8 cellular contexts compared by ENCODE assay signal in genomic region chr9:96417051-96417586, GRCh38. TPM values are rescaled to one million over a fixed set of nuclear protein-coding genes. Genes with fewer than 3 reads are reported as not detected.
A peak's percentile ranks its signal among the peaks of the same experiment; 100 is the strongest.
DNase-seq lines count a peak whose midpoint lies in the region; ATAC-seq, FAIRE-seq and TF ChIP-seq lines count a peak whose summit lies in the region.

No MANE protein-coding gene starts in this region.

- CTCF ChIA-PET in A673 (lab: Charles Lee) = no interaction called here
- CTCF ChIA-PET in endothelial cell of umbilical vein (lab: Charles Lee) = interaction anchor here (0.8 to 1.6 kb wide), 3 partner anchors 13 to 249 kb away, joined by 3 to 11 read pairs (median 4); no protein-coding TSS in a partner anchor

- peak overlapping the region; percentile 82 for H3K4me3 ChIP-seq in A673 (ENCODE audit: low read depth, low read length, poor library complexity, severe bottlenecking)
- H3K4me3 ChIP-seq in NT2/D1 (ENCODE audit: insufficient read length, low read depth) = peak overlapping the region; percentile 83
- peak overlapping the region; percentile 65 to 83 (median 75) for H3K4me3 ChIP-seq in endothelial cell of umbilical vein (replicated peaks in 1 of 3; ENCODE audit: insufficient read depth in 1 of 3, low read depth in 1 of 3, low read length in 3 of 3)

- dilution Hi-C loops in endothelial cell of umbilical vein (cut with MboI; ENCODE audit: extremely low pct_ligation_motif_present, low sequenced_read_pairs) = no loop called here

- peaks cover 46% of the 10 kb centered on the region for H3K79me2 ChIP-seq in endothelial cell of umbilical vein (ENCODE audit: control insufficient read depth, insufficient read depth, low read length)

- no peaks in the 10 kb centered on the region for H3K9me3 ChIP-seq in A673 (ENCODE audit: low read depth, low read length, poor library complexity, severe bottlenecking)
- no peaks in the 10 kb centered on the region for H3K9me3 ChIP-seq in NT2/D1 (ENCODE audit: insufficient read depth, low read length)
- H3K9me3 ChIP-seq in endothelial cell of umbilical vein (replicated peaks; ENCODE audit: control insufficient read depth, insufficient read depth, low read length) = no peaks in the 10 kb centered on the region

- no peaks in the 10 kb centered on the region for H4K20me1 ChIP-seq in endothelial cell of umbilical vein (replicated peaks; ENCODE audit: control insufficient read depth, extremely low read depth, insufficient read depth, low read length)

- H3K4me2 ChIP-seq in endothelial cell of umbilical vein (ENCODE audit: insufficient read depth, low read length) = peak overlapping the region; percentile 76

- no peak for FAIRE-seq in endothelial cell of umbilical vein (lab: Jason Lieb, UNC)

- DNase-seq in A673 (ENCODE audit: low spot score) (peak; percentile 88), HS-5 (ENCODE audit: low read depth) (peak; percentile 37), NT2/D1 (ENCODE audit: low read depth, low spot score) (peak; percentile 70), endothelial cell of umbilical vein (ENCODE audit: low read depth, low spot score) (peak; percentile 85), middle frontal gyrus (ENCODE audit: extremely low spot score, low spot score) (peak; percentile 58)
- DNase-seq in activated CD8-positive, alpha-beta memory T cell treated with anti-CD3 and anti-CD28 coated beads, Interleukin-2, amount 50 U/mL, for 48 hours = peak; percentile 96
- DNase-seq in stimulated activated CD8-positive, alpha-beta memory T cell treated with anti-CD3 and anti-CD28 coated beads, Interleukin-15, amount 100 ng/mL, for 48 hours (ENCODE audit: low read depth in 2 of 2) = peak; percentile 83 to 86

- POLR2A ChIA-PET in A673 (lab: Charles Lee; ENCODE audit: low non-redundant PET) (no interaction called here), endothelial cell of umbilical vein (lab: Charles Lee) (no interaction called here)

- TF ChIP-seq CTCF in A673 (conservative IDR thresholded peaks at IDR 0.05; ENCODE audit: low read depth, low read length) (no peak), endothelial cell of umbilical vein (IDR thresholded peaks at IDR 0.05; ENCODE audit: extremely low read depth in 1 of 2, insufficient read depth in 1 of 2, low read depth in 1 of 2, low read length in 2 of 2) (peak in 1 of 2 donors; percentile 7)

- TF ChIP-seq POLR2A in endothelial cell of umbilical vein (IDR thresholded peaks at IDR 0.05; ENCODE audit: low read depth, low read length) = peak; percentile 34

- H3K27ac ChIP-seq in A673 (ENCODE audit: low read depth, low read length, poor library complexity, severe bottlenecking) = peak overlapping the region; percentile 72
- H3K27ac ChIP-seq in endothelial cell of umbilical vein (ENCODE audit: insufficient read depth, low read depth, low read length) = peak overlapping the region; percentile 66

- H3K4me1 ChIP-seq in A673 (ENCODE audit: insufficient read depth, low read length, poor library complexity, severe bottlenecking) (peaks cover 21% of the 10 kb centered on the region), NT2/D1 (ENCODE audit: insufficient read depth, insufficient read length) (no peaks in the 10 kb centered on the region), endothelial cell of umbilical vein (ENCODE audit: control insufficient read depth, extremely low read depth, insufficient read depth, low read length) (peaks cover 27% of the 10 kb centered on the region)

- intact Hi-C loops in A673 (cut with micrococcal nuclease; ENCODE audit: unreplicated experiment) (no loop called here), endothelial cell of umbilical vein (cut with micrococcal nuclease) (loop anchor here (5.0 to 10.0 kb wide), 2 partner anchors 150 to 998 kb away; partner anchors contain the start of gene TDRD7)

- H3K9me1 ChIP-seq in endothelial cell of umbilical vein (replicated peaks; ENCODE audit: control insufficient read depth, extremely low read depth, insufficient read depth, low read length) = no peaks in the 10 kb centered on the region

- BruUV-seq in A673 (replicated peaks; lab: Mats Ljungman, UMichigan) (no TSS peak), endothelial cell of umbilical vein (replicated peaks; lab: Mats Ljungman, UMichigan) (no TSS peak)

- H3K36me3 ChIP-seq in A673 (ENCODE audit: insufficient read depth, low read length, poor library complexity, severe bottlenecking) (no peaks in the 10 kb centered on the region), NT2/D1 (ENCODE audit: insufficient read depth, insufficient read length, low read length) (peaks cover 14% of the 10 kb centered on the region), endothelial cell of umbilical vein (ENCODE audit: control insufficient read depth in 2 of 2, extremely low read depth in 1 of 2, insufficient read depth in 2 of 2, low read length in 2 of 2) (no peaks in the 10 kb centered on the region)

- ATAC-seq in GM18867 (IDR thresholded peaks at IDR 0.05; ENCODE audit: unreplicated experiment) = peak; percentile 32

- no peaks in the 10 kb centered on the region for H3K27me3 ChIP-seq in A673 (replicated peaks; ENCODE audit: insufficient read depth, low read depth, low read length, poor library complexity)
- no peaks in the 10 kb centered on the region for H3K27me3 ChIP-seq in NT2/D1 (ENCODE audit: insufficient read depth, insufficient read length)
- no peaks in the 10 kb centered on the region for H3K27me3 ChIP-seq in endothelial cell of umbilical vein (ENCODE audit: control insufficient read depth in 2 of 2, insufficient read depth in 2 of 2, low read length in 2 of 2)

- H3K9ac ChIP-seq in NT2/D1 (ENCODE audit: insufficient read length, low read depth) = peak overlapping the region; percentile 96
- H3K9ac ChIP-seq in endothelial cell of umbilical vein (replicated peaks; ENCODE audit: extremely low read depth, insufficient read depth, low read length) = peak overlapping the region; percentile 91

- peak overlapping the region; percentile 72 for H2AFZ ChIP-seq in endothelial cell of umbilical vein (ENCODE audit: low read depth, low read length)

TF ChIP-seq in endothelial cell of umbilical vein, 7 proteins besides CTCF, POLR2A, EP300 and RAD21:
- no peak for TF ChIP-seq EZH2 (IDR thresholded peaks at IDR 0.05; ENCODE audit: borderline replicate concordance, low read depth, low read length, severe bottlenecking)
- TF ChIP-seq MAX (IDR thresholded peaks at IDR 0.05; ENCODE audit: insufficient read depth, insufficient read length) = peak; percentile 55
- peak; percentile 91 for TF ChIP-seq POLR2AphosphoS5 (IDR thresholded peaks at IDR 0.05; ENCODE audit: insufficient read depth, low read depth, low read length)

RNA-seq across cellular contexts. Expression of gene ZNF367, which starts 1.1 kb away (rescaled TPM):
- 14.6 and 14.9 TPM in 2 replicates for total RNA-seq in A673 (2021)
- total RNA-seq in endothelial cell of umbilical vein = 8.6 and 10.0 TPM in 2 replicates
- 1.2 and 1.7 TPM in 2 replicates for polyA plus RNA-seq in endothelial cell of umbilical vein
- 2.0 and 2.1 TPM in 2 replicates for polyA plus RNA-seq in endothelial cell of umbilical vein (2011; cell fraction: cytosol; rRNA removed)
- 4.0 and 5.4 TPM in 2 replicates for polyA plus RNA-seq in endothelial cell of umbilical vein (2011; cell fraction: nucleus; rRNA removed)
- polyA plus RNA-seq in endothelial cell of umbilical vein (2012) = 1.5 and 3.0 TPM in 2 replicates
- 2.2 and 2.7 TPM in 2 replicates for polyA minus RNA-seq in endothelial cell of umbilical vein
- 20.9 TPM for polyA minus RNA-seq in endothelial cell of umbilical vein (2011; cell fraction: cytosol; rRNA and poly(A)+ RNA removed)
- 3.6 and 3.8 TPM in 2 replicates for polyA minus RNA-seq in endothelial cell of umbilical vein (2011; cell fraction: nucleus; rRNA and poly(A)+ RNA removed)

RNA-seq across cellular contexts. Expression of gene HABP4, which starts 32.9 kb away (rescaled TPM):
- total RNA-seq in A673 (2021) = 11.3 and 11.6 TPM in 2 replicates
- 11.1 and 11.7 TPM in 2 replicates for total RNA-seq in endothelial cell of umbilical vein
- 3.0 and 4.6 TPM in 2 replicates for polyA plus RNA-seq in endothelial cell of umbilical vein
- 6.9 and 8.0 TPM in 2 replicates for polyA plus RNA-seq in endothelial cell of umbilical vein (2011; cell fraction: cytosol; rRNA removed)
- polyA plus RNA-seq in endothelial cell of umbilical vein (2011; cell fraction: nucleus; rRNA removed) = 6.4 and 7.8 TPM in 2 replicates
- 10.7 and 11.3 TPM in 2 replicates for polyA plus RNA-seq in endothelial cell of umbilical vein (2012)
- 2.1 and 2.8 TPM in 2 replicates for polyA minus RNA-seq in endothelial cell of umbilical vein
- polyA minus RNA-seq in endothelial cell of umbilical vein (2011; cell fraction: cytosol; rRNA and poly(A)+ RNA removed) = 1.3 TPM
- polyA minus RNA-seq in endothelial cell of umbilical vein (2011; cell fraction: nucleus; rRNA and poly(A)+ RNA removed) = 1.3 and 1.6 TPM in 2 replicates

RNA-seq across cellular contexts. Expression of gene SLC35D2, which starts 33.6 kb away (rescaled TPM):
- total RNA-seq in A673 (2021) = 1.1 TPM in 2 replicates
- 28.4 and 29.9 TPM in 2 replicates for total RNA-seq in endothelial cell of umbilical vein
- 15.6 and 21.1 TPM in 2 replicates for polyA plus RNA-seq in endothelial cell of umbilical vein
- 24.1 and 24.2 TPM in 2 replicates for polyA plus RNA-seq in endothelial cell of umbilical vein (2011; cell fraction: cytosol; rRNA removed)
- 22.2 and 23.3 TPM in 2 replicates for polyA plus RNA-seq in endothelial cell of umbilical vein (2011; cell fraction: nucleus; rRNA removed)
- 33.7 and 37.9 TPM in 2 replicates for polyA plus RNA-seq in endothelial cell of umbilical vein (2012)
- polyA minus RNA-seq in endothelial cell of umbilical vein = 11.1 and 16.6 TPM in 2 replicates
- polyA minus RNA-seq in endothelial cell of umbilical vein (2011; cell fraction: cytosol; rRNA and poly(A)+ RNA removed) = 5.9 TPM
- polyA minus RNA-seq in endothelial cell of umbilical vein (2011; cell fraction: nucleus; rRNA and poly(A)+ RNA removed) = 12.8 and 15.9 TPM in 2 replicates

Comparison
In these comparisons a context has a peak if more than half of its experiments do, and no peak if none do; other contexts are left out.
1. Peak in every context shown above with its lines: DNase-seq, ATAC-seq, H3K4me3 ChIP-seq and H3K27ac ChIP-seq.
2. DNase-seq: peak in every context shown above with its lines; median percentile 96 in activated CD8-positive, alpha-beta memory T cell treated with anti-CD3 and anti-CD28 coated beads, Interleukin-2, amount 50 U/mL, for 48 hours; 88 in A673; 85 in endothelial cell of umbilical vein; 84 in stimulated activated CD8-positive, alpha-beta memory T cell treated with anti-CD3 and anti-CD28 coated beads, Interleukin-15, amount 100 ng/mL, for 48 hours; 70 in NT2/D1; 58 in middle frontal gyrus; 37 in HS-5.
3. RNA of gene SLC35D2, which starts 33.6 kb away (total RNA-seq): 28.4 to 29.9 TPM in endothelial cell of umbilical vein; 1.1 TPM in A673; every median in the first group is over 10 times any median in the second.